In the genomic region with DNA sequence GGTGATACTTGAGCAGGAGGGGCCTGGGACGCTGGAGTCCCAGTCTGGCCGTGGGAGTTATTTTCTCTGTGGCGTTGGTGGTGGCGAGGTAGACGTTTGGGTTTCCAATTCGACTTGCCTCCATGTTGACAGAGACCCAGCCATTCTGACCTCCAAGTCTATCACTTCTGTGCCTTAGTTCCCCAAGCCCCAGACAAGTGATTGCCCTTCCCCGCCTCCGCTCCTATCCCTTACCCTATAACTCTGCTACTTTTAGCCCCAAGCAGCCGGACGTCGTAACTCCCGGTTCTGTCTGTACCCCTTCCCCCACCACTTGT, we compare ENCODE assay signal across 8 cellular contexts. TPM values are rescaled to one million over a fixed set of nuclear protein-coding genes. Genes with fewer than 3 reads are reported as not detected.
DNase-seq lines count a peak whose midpoint lies in the region; ATAC-seq and TF ChIP-seq lines count a peak whose summit lies in the region.

No MANE protein-coding gene starts in this region.

- no peak for ATAC-seq in GM18867 (IDR thresholded peaks at IDR 0.05; ENCODE audit: unreplicated experiment)
- ATAC-seq in GM21576 (IDR thresholded peaks at IDR 0.05; ENCODE audit: unreplicated experiment), result no peak

- H3K27ac ChIP-seq in DOHH2 (ENCODE audit: low read depth, low read length) (peak overlapping the region; percentile 51), MM.1S (ENCODE audit: low read length) (peak overlapping the region; percentile 62; the same call in 1 of the 2 replicates), neutrophil (peak overlapping the region; percentile 71)
- peak overlapping the region; percentile 79 for H3K27ac ChIP-seq in effector memory CD4-positive, alpha-beta T cell (ENCODE audit: insufficient read depth, low read length, poor library complexity, severe bottlenecking)

- peak overlapping the region; percentile 94 for H3K9ac ChIP-seq in MM.1S (ENCODE audit: low read length)

- peak overlapping the region; percentile 74; the same call in 1 of the 2 replicates for H2AFZ ChIP-seq in MM.1S (ENCODE audit: low read length)

- H3K27me3 ChIP-seq in DOHH2 (ENCODE audit: control insufficient read depth, low read length) (no peaks in the 10 kb centered on the region), MM.1S (replicated peaks; ENCODE audit: insufficient read depth, low read length) (no peaks in the 10 kb centered on the region), neutrophil (no peaks in the 10 kb centered on the region)
- no peaks in the 10 kb centered on the region for H3K27me3 ChIP-seq in effector memory CD4-positive, alpha-beta T cell (replicated peaks; ENCODE audit: control insufficient read depth, insufficient read depth, low read length, poor library complexity, severe bottlenecking)

- H4K20me1 ChIP-seq in DOHH2 (ENCODE audit: control insufficient read depth, insufficient read depth, low read depth, low read length) (no peaks in the 10 kb centered on the region), MM.1S (ENCODE audit: insufficient read depth, low read length) (no peaks in the 10 kb centered on the region)

- H3K36me3 ChIP-seq in DOHH2 (ENCODE audit: control insufficient read depth, low read length) (peaks cover 47% of the 10 kb centered on the region), MM.1S (replicated peaks; ENCODE audit: insufficient read depth, low read length) (no peaks in the 10 kb centered on the region), neutrophil (peaks cover 16% of the 10 kb centered on the region)
- peaks cover 15% of the 10 kb centered on the region for H3K36me3 ChIP-seq in effector memory CD4-positive, alpha-beta T cell (ENCODE audit: control insufficient read depth, insufficient read depth, low read length)

- H3K9me3 ChIP-seq in DOHH2 (ENCODE audit: control insufficient read depth, insufficient read depth, low read length), result no peaks in the 10 kb centered on the region
- H3K9me3 ChIP-seq in MM.1S (replicated peaks; ENCODE audit: insufficient read depth, low read length), result no peaks in the 10 kb centered on the region
- no peaks in the 10 kb centered on the region for H3K9me3 ChIP-seq in effector memory CD4-positive, alpha-beta T cell (ENCODE audit: control insufficient read depth, low read length)
- H3K9me3 ChIP-seq in neutrophil, result no peaks in the 10 kb centered on the region

- DNase-seq in MM.1S, result no peak
- no peak for DNase-seq in effector memory CD4-positive, alpha-beta T cell
- no peak for DNase-seq in G401 (ENCODE audit: low spot score)
- no peak for DNase-seq in MV-4-11 (lab: John Stamatoyannopoulos, UW)

- H3K79me2 ChIP-seq in DOHH2 (ENCODE audit: control insufficient read depth, low read length), result peaks cover 36% of the 10 kb centered on the region
- H3K79me2 ChIP-seq in MM.1S (ENCODE audit: low read length), result peaks cover 31% of the 10 kb centered on the region

- H3K9me2 ChIP-seq in DOHH2 (replicated peaks; ENCODE audit: control insufficient read depth, low read length) (no peaks in the 10 kb centered on the region), MM.1S (replicated peaks; ENCODE audit: insufficient read depth, low read length) (no peaks in the 10 kb centered on the region)

- H3F3A ChIP-seq in DOHH2 (ENCODE audit: control insufficient read depth, insufficient read depth), result peaks cover 7% of the 10 kb centered on the region
- 0 out of 2 replicates have a peak, but pooled peaks cover 3% of the 10 kb centered on the region for H3F3A ChIP-seq in MM.1S (ENCODE audit: insufficient read depth, low read length)

- H3K4me3 ChIP-seq in DOHH2 (ENCODE audit: low read length), result peak overlapping the region; percentile 90
- H3K4me3 ChIP-seq in MM.1S (ENCODE audit: low read length), result peak overlapping the region; percentile 98
- H3K4me3 ChIP-seq in effector memory CD4-positive, alpha-beta T cell (ENCODE audit: insufficient read depth, low read depth, low read length, poor library complexity, severe bottlenecking), result peak overlapping the region; percentile 91
- H3K4me3 ChIP-seq in neutrophil (ENCODE audit: low read depth in 1 of 2, low read length in 1 of 2), result peak overlapping the region; percentile 87 to 92

- H3K4me2 ChIP-seq in DOHH2 (ENCODE audit: low read length), result peak overlapping the region; percentile 94
- H3K4me2 ChIP-seq in MM.1S (ENCODE audit: low read depth, low read length), result peak overlapping the region; percentile 98

- TF ChIP-seq CTCF in DOHH2 (IDR thresholded peaks at IDR 0.05; ENCODE audit: low read depth, low read length, poor library complexity, severe bottlenecking), result no peak
- TF ChIP-seq CTCF in MM.1S (IDR thresholded peaks at IDR 0.05; ENCODE audit: low read length), result no peak
- TF ChIP-seq CTCF in neutrophil (IDR thresholded peaks at IDR 0.05), result no peak

- H3K4me1 ChIP-seq in DOHH2 (ENCODE audit: control insufficient read depth, low read length) (peaks cover 20% of the 10 kb centered on the region), MM.1S (ENCODE audit: low read length) (peaks cover 4% of the 10 kb centered on the region; the same call in 1 of the 2 replicates), neutrophil (ENCODE audit: control insufficient read depth in 1 of 2, insufficient read depth in 1 of 2, low read depth in 1 of 2, low read length in 1 of 2) (peaks cover 19 to 21% of the 10 kb centered on the region in 2 experiments)
- peaks cover 14% of the 10 kb centered on the region for H3K4me1 ChIP-seq in effector memory CD4-positive, alpha-beta T cell (ENCODE audit: control insufficient read depth, insufficient read depth, low read length, poor library complexity, severe bottlenecking)

- in situ Hi-C loops in G401 (cut with HindIII; ENCODE audit: low sequenced_read_pairs), result no loop called here

RNA-seq across cellular contexts. Expression of a gene that starts 0.5 kb away (rescaled TPM):
- total RNA-seq in G401 (2014; rRNA removed; shearing (Covaris generic)), result 159 and 162 TPM in 2 replicates

RNA-seq across cellular contexts. Expression of a gene that starts 17.6 kb away (rescaled TPM):
- total RNA-seq in G401 (2014; rRNA removed; shearing (Covaris generic)), result 12.4 and 15.6 TPM in 2 replicates

RNA-seq across cellular contexts. Expression of a gene that starts 33.8 kb away (rescaled TPM):
- 4.1 and 27.2 TPM in 2 replicates for total RNA-seq in G401 (2014; rRNA removed; shearing (Covaris generic))

RNA-seq across cellular contexts. Expression of a gene that starts 35.8 kb away (rescaled TPM):
- 84.8 and 92.4 TPM in 2 replicates for total RNA-seq in G401 (2014; rRNA removed; shearing (Covaris generic))

RNA-seq across cellular contexts. Expression of a gene that starts 45.4 kb away (rescaled TPM):
- total RNA-seq in G401 (2014; rRNA removed; shearing (Covaris generic)), result 167 and 180 TPM in 2 replicates
